10 cellular contexts compared by ENCODE assay signal in genomic region chr7:100582650-100583049, GRCh38.
DNase-seq lines count a peak whose midpoint lies in the region; ATAC-seq and TF ChIP-seq lines count a peak whose summit lies in the region.
"Had no signal": no experiment of that assay in that cellular context is flagged by ENCODE, and none has a peak within 500 bp of the region (broad histone marks: within the 10 kb centered on the region; RNA-seq: fewer than 3 reads in every experiment).

No MANE protein-coding gene starts in this region.

- H3K36me3 ChIP-seq in DND-41 (ENCODE audit: insufficient read depth, low read length) (peaks cover 59% of the 10 kb centered on the region), SU-DHL-6 (ENCODE audit: low read length) (no peaks in the 10 kb centered on the region), parathyroid adenoma (ENCODE audit: control insufficient read depth, insufficient read depth, low read length) (no peaks in the 10 kb centered on the region)

- H3K27me3 ChIP-seq in DND-41 (ENCODE audit: insufficient read depth, low read length, poor library complexity) = no peaks in the 10 kb centered on the region
- no peaks in the 10 kb centered on the region for H3K27me3 ChIP-seq in SU-DHL-6 (ENCODE audit: low read length)
- H3K27me3 ChIP-seq in parathyroid adenoma (ENCODE audit: control insufficient read depth, insufficient read depth, low read length) = no peaks in the 10 kb centered on the region
- H3K27me3 ChIP-seq: foreskin keratinocyte had no signal

- DNase-seq in DND-41 (no peak), epithelial cell of prostate (ENCODE audit: low read depth, low spot score) (no peak), LoVo (ENCODE audit: low spot score) (no peak), NCI-H1048 (lab: John Stamatoyannopoulos, UW) (no peak)
- no peak for DNase-seq in stimulated activated CD4-positive, alpha-beta T cell treated with anti-CD3 and anti-CD28 coated beads, Interleukin-4, amount 100 ng/mL, for 4 hours
- DNase-seq: foreskin keratinocyte, NCI-H510A had no signal

- H3K79me2 ChIP-seq in DND-41 (ENCODE audit: insufficient read depth, low read length) (peaks cover 53% of the 10 kb centered on the region), SU-DHL-6 (ENCODE audit: insufficient read depth, low read length) (peaks cover 19% of the 10 kb centered on the region), parathyroid adenoma (peaks cover 3% of the 10 kb centered on the region)

- H4K20me1 ChIP-seq in DND-41 (ENCODE audit: insufficient read depth, low read length) (peaks cover 67% of the 10 kb centered on the region), SU-DHL-6 (ENCODE audit: low read depth, low read length) (no peaks in the 10 kb centered on the region)

- H3K27ac ChIP-seq in DND-41 (ENCODE audit: low read length) (peak overlapping the region; percentile 94), SU-DHL-6 (ENCODE audit: low read depth, low read length) (peak overlapping the region; percentile 80; the same call in 1 of the 2 replicates), epithelial cell of prostate (peak overlapping the region; percentile 96), parathyroid adenoma (peak overlapping the region; percentile 33)
- H3K27ac ChIP-seq: foreskin keratinocyte had no signal

- no peaks in the 10 kb centered on the region for H3K9me3 ChIP-seq in DND-41 (ENCODE audit: insufficient read depth, low read length, severe bottlenecking)
- H3K9me3 ChIP-seq in SU-DHL-6 (ENCODE audit: insufficient read depth, low read length) = no peaks in the 10 kb centered on the region
- H3K9me3 ChIP-seq in parathyroid adenoma (ENCODE audit: control insufficient read depth, low read length) = no peaks in the 10 kb centered on the region

- ATAC-seq in DND-41 (ENCODE audit: insufficient read depth, low read depth) = no peak
- no peak for ATAC-seq in GM19328 (IDR thresholded peaks at IDR 0.05; ENCODE audit: unreplicated experiment)
- ATAC-seq: foreskin keratinocyte had no signal

- peaks cover 9% of the 10 kb centered on the region; the same call in 1 of the 2 replicates for H3F3A ChIP-seq in SU-DHL-6 (ENCODE audit: insufficient read depth)

- TF ChIP-seq CTCF in DND-41 (IDR thresholded peaks at IDR 0.05; ENCODE audit: borderline replicate concordance, extremely low read depth, low read length, poor library complexity, severe bottlenecking) (no peak), SU-DHL-6 (IDR thresholded peaks at IDR 0.05; ENCODE audit: insufficient read depth, low read length, poor library complexity, severe bottlenecking) (no peak), parathyroid adenoma (IDR thresholded peaks at IDR 0.05) (no peak)

- peak overlapping the region in 1 of 2 experiments; percentile 90; a peak in 2 of 4 replicates for H3K4me3 ChIP-seq in DND-41 (ENCODE audit: low read depth in 1 of 2, low read length in 2 of 2)
- no peak overlapping the region for H3K4me3 ChIP-seq in SU-DHL-6 (ENCODE audit: insufficient read depth, low read length, poor library complexity, severe bottlenecking)
- no peak overlapping the region for H3K4me3 ChIP-seq in parathyroid adenoma (ENCODE audit: low read depth, low read length)

- H2AFZ ChIP-seq in DND-41 (ENCODE audit: low read depth, low read length) (no peak overlapping the region), SU-DHL-6 (ENCODE audit: low read depth, low read length, severe bottlenecking) (no peak overlapping the region), parathyroid adenoma (no peak overlapping the region)

- H3K4me1 ChIP-seq in DND-41 (ENCODE audit: insufficient read depth, low read length) (peaks cover 41% of the 10 kb centered on the region), parathyroid adenoma (peaks cover 21% of the 10 kb centered on the region)

- H3K9me2 ChIP-seq in SU-DHL-6 (replicated peaks; ENCODE audit: insufficient read depth, low read length) = no peaks in the 10 kb centered on the region

- H3K4me2 ChIP-seq in DND-41 (ENCODE audit: insufficient read depth, low read length) (peak overlapping the region; percentile 89), SU-DHL-6 (ENCODE audit: low read depth, low read length, poor library complexity, severe bottlenecking) (no peak overlapping the region), parathyroid adenoma (ENCODE audit: low read length) (peak overlapping the region; percentile 79)

- peak overlapping the region; percentile 93 for H3K9ac ChIP-seq in DND-41 (ENCODE audit: low read depth, low read length)
- no peak overlapping the region for H3K9ac ChIP-seq in SU-DHL-6 (ENCODE audit: low read length)
- H3K9ac ChIP-seq in parathyroid adenoma = no peak overlapping the region

Comparison
In these comparisons a context has a peak if more than half of its experiments do, and no peak if none do; other contexts are left out.
1. H3K27ac ChIP-seq: peak in every context shown above with its lines; median percentile 96 in epithelial cell of prostate; 94 in DND-41; 80 in SU-DHL-6; 33 in parathyroid adenoma.